In genomic region chr13:73778242-73778864, GRCh38 we compare ENCODE assay signal across 18 cellular contexts.
DNase-seq lines count a peak whose midpoint lies in the region; FAIRE-seq and TF ChIP-seq lines count a peak whose summit lies in the region.
"Had no signal": no experiment of that assay in that cellular context is flagged by ENCODE, and none has a peak within 500 bp of the region (broad histone marks: within the 10 kb centered on the region; RNA-seq: fewer than 3 reads in every experiment).

No MANE protein-coding gene starts in this region.

- H3K36me3 Mint-ChIP-seq in activated T-helper 2 cell treated with anti-CD3 and anti-CD28 coated beads, Interferon-gamma antibody, Interleukin-2, Interleukin-4, amounts not matched to agents 10 μg/mL and 5 μg/mL and 100 μg/mL, durations not matched to agents 14 hours and 24 hours and 36 hours (ENCODE audit: low read depth): peaks cover 18% of the 10 kb centered on the region

- H4K5ac ChIP-seq in H1 (ENCODE audit: insufficient read length, low read depth, low read length): no peak overlapping the region

- no peak overlapping the region; the same call in 1 of the 2 replicates for H2BK15ac ChIP-seq in H1 (ENCODE audit: low read length)

- no peak overlapping the region for H4K8ac ChIP-seq in H1 (ENCODE audit: extremely low read depth, insufficient read depth, low read length)

- no peak for FAIRE-seq in H1 (lab: Jason Lieb, UNC)
- FAIRE-seq: GM12878, RCC 7860 had no signal

- no peak overlapping the region for H3K18ac ChIP-seq in H1 (ENCODE audit: extremely low read depth, low read length)

- no peak overlapping the region for H3K56ac ChIP-seq in H1 (replicated peaks; ENCODE audit: insufficient read length, low read depth, low read length)

- peak overlapping the region; percentile 21 for H2BK120ac ChIP-seq in H1 (replicated peaks; ENCODE audit: low read depth, low read length)

- no peak overlapping the region for H3K4ac ChIP-seq in H1 (replicated peaks; ENCODE audit: insufficient read length, low read depth, low read length)

- TF ChIP-seq POLR2A in breast epithelium (IDR thresholded peaks at IDR 0.05): no peak
- TF ChIP-seq POLR2A in H1 (IDR thresholded peaks at IDR 0.05; ENCODE audit: control extremely low read depth in 1 of 2, low read depth in 2 of 2, low read length in 2 of 2): no peak

- H3K27ac ChIP-seq in breast epithelium: no peak overlapping the region
- H3K27ac ChIP-seq in H1 (ENCODE audit: low read depth, low read length): no peak overlapping the region
- H3K27ac ChIP-seq in liver (ENCODE audit: low read depth in 1 of 2, low read length in 2 of 2): no peak overlapping the region
- H3K27ac ChIP-seq in ascending aorta: no peak overlapping the region
- H3K27ac ChIP-seq: GM23248 had no signal

- H2BK20ac ChIP-seq in H1 (ENCODE audit: low read length): no peak overlapping the region

- H2BK5ac ChIP-seq in H1 (ENCODE audit: low read depth, low read length): no peak overlapping the region

- H3K4me3 ChIP-seq in breast epithelium: no peak overlapping the region
- no peak overlapping the region for H3K4me3 ChIP-seq in H1 (ENCODE audit: extremely low read depth in 1 of 4, insufficient read depth in 2 of 4, low read depth in 3 of 4, low read length in 4 of 4)
- no peak overlapping the region for H3K4me3 ChIP-seq in liver (ENCODE audit: low read depth in 1 of 3, low read length in 3 of 3)
- no peak overlapping the region for H3K4me3 ChIP-seq in ascending aorta
- H3K4me3 ChIP-seq: GM12878, GM23248 had no signal

- H3K4me2 ChIP-seq in H1 (ENCODE audit: insufficient read depth in 1 of 2, low read depth in 2 of 2, low read length in 2 of 2): no peak overlapping the region

- 94% methylated on average over 17 of the region's 17 CpGs; no CpG with 5 or more reads in 1 of the 2 experiments for WGBS in H1 (ENCODE audit: extremely low coverage in 1 of 2, insufficient coverage in 1 of 2, insufficient read length in 1 of 2, insufficient replicate concordance in 2 of 2, low coverage in 1 of 2, low lambda C conversion rate in 2 of 2, missing lambda C conversion rate in 1 of 2), 2 experiments
- WGBS in liver: 73% methylated on average over 17 of the region's 17 CpGs

- H3K4me1 ChIP-seq in breast epithelium (no peaks in the 10 kb centered on the region), H1 (replicated peaks in 1 of 4; ENCODE audit: control insufficient read depth in 3 of 4, insufficient read depth in 4 of 4, low read length in 3 of 4) (no peaks in the 10 kb centered on the region), liver (ENCODE audit: control insufficient read depth in 4 of 4, insufficient read depth in 4 of 4, low read length in 3 of 4) (peaks cover 0 to 2% (median 0%) of the 10 kb centered on the region in 4 donors), ascending aorta (peaks cover 0 to 3% of the 10 kb centered on the region in 2 donors)

- TF ChIP-seq EP300 in H1 (IDR thresholded peaks at IDR 0.05; ENCODE audit: borderline replicate concordance in 1 of 2, low read depth in 2 of 2, low read length in 2 of 2): no peak

- H3K9me3 ChIP-seq in breast epithelium (no peaks in the 10 kb centered on the region), H1 (ENCODE audit: insufficient read depth in 2 of 2, low read depth in 1 of 2, low read length in 1 of 2) (no peaks in the 10 kb centered on the region), liver (ENCODE audit: control insufficient read depth in 4 of 4, low read length in 3 of 4) (no peaks in the 10 kb centered on the region), ascending aorta (no peaks in the 10 kb centered on the region)

- no peaks in the 10 kb centered on the region for H3K9me3 Mint-ChIP-seq in activated T-helper 2 cell treated with anti-CD3 and anti-CD28 coated beads, Interferon-gamma antibody, Interleukin-2, Interleukin-4, amounts not matched to agents 10 μg/mL and 5 μg/mL and 100 μg/mL, durations not matched to agents 14 hours and 24 hours and 36 hours

- POLR2A ChIA-PET in H1 (lab: Charles Lee; ENCODE audit: partially characterized antibody): interaction anchor here (1.0 kb wide), 1 partner anchor 10 kb away, joined by 5 read pairs; no protein-coding TSS in a partner anchor

- no peaks in the 10 kb centered on the region for H3K36me3 ChIP-seq in breast epithelium
- H3K36me3 ChIP-seq in H1 (ENCODE audit: control insufficient read depth in 2 of 4, insufficient read depth in 4 of 4, low read length in 3 of 4): no peaks in the 10 kb centered on the region
- H3K36me3 ChIP-seq in liver (ENCODE audit: control insufficient read depth in 4 of 4, insufficient read depth in 3 of 4, low read depth in 1 of 4, low read length in 3 of 4): peaks cover 0 to 4% (median 0%) of the 10 kb centered on the region in 4 donors
- H3K36me3 ChIP-seq in ascending aorta: no peaks in the 10 kb centered on the region

- in situ Hi-C loops in T47D (cut with HindIII; ENCODE audit: low pct_unique_long_range_greater_than_20kb, low sequenced_read_pairs): no loop called here

- no peaks in the 10 kb centered on the region for H4K20me1 ChIP-seq in H1 (replicated peaks in 1 of 2; ENCODE audit: control insufficient read depth in 1 of 2, insufficient read depth in 2 of 2, low read length in 2 of 2)

- CTCF ChIA-PET in H1 (lab: Charles Lee; ENCODE audit: partially characterized antibody): interaction anchor here (1.3 to 2.5 kb wide), 2 partner anchors 11 to 508 kb away, joined by 5 to 14 read pairs; no protein-coding TSS in a partner anchor

- no peak overlapping the region for H2AK5ac ChIP-seq in H1 (ENCODE audit: low read depth, low read length)

- H3K27me3 ChIP-seq in breast epithelium: no peaks in the 10 kb centered on the region
- H3K27me3 ChIP-seq in H1 (replicated peaks in 1 of 4; ENCODE audit: control insufficient read depth in 3 of 4, extremely low read depth in 1 of 4, insufficient read depth in 3 of 4, low read length in 3 of 4): no peaks in the 10 kb centered on the region
- no peaks in the 10 kb centered on the region for H3K27me3 ChIP-seq in liver (ENCODE audit: control insufficient read depth in 4 of 4, insufficient read depth in 4 of 4, low read length in 3 of 4)
- no peaks in the 10 kb centered on the region for H3K27me3 ChIP-seq in ascending aorta

- intact Hi-C loops in breast epithelium (cut with DNase I; ENCODE audit: low total_unique reads) (no loop called here), ascending aorta (cut with DNase I) (no loop called here)
- intact Hi-C loops in activated T-helper 2 cell treated with anti-CD3 and anti-CD28 coated beads, Interferon-gamma antibody, Interleukin-2, Interleukin-4, amounts not matched to agents 10 μg/mL and 5 μg/mL and 100 μg/mL, durations not matched to agents 14 hours and 24 hours and 36 hours (cut with micrococcal nuclease): no loop called here

- no peaks in the 10 kb centered on the region for H3K27me3 Mint-ChIP-seq in activated T-helper 2 cell treated with anti-CD3 and anti-CD28 coated beads, Interferon-gamma antibody, Interleukin-2, Interleukin-4, amounts not matched to agents 10 μg/mL and 5 μg/mL and 100 μg/mL, durations not matched to agents 14 hours and 24 hours and 36 hours (ENCODE audit: low read depth)
- H3K27me3 Mint-ChIP-seq: CD4-positive, alpha-beta T cell had no signal

- no peaks in the 10 kb centered on the region for H3K23me2 ChIP-seq in H1 (ENCODE audit: low read depth, low read length)

- no peaks in the 10 kb centered on the region for H3K4me1 Mint-ChIP-seq in activated T-helper 2 cell treated with anti-CD3 and anti-CD28 coated beads, Interferon-gamma antibody, Interleukin-2, Interleukin-4, amounts not matched to agents 10 μg/mL and 5 μg/mL and 100 μg/mL, durations not matched to agents 14 hours and 24 hours and 36 hours (ENCODE audit: low read depth)

- no peak for TF ChIP-seq RAD21 in H1 (IDR thresholded peaks at IDR 0.05 in 1 of 2, conservative IDR thresholded peaks at IDR 0.05 in 1 of 2; ENCODE audit: low read depth in 2 of 2, low read length in 2 of 2)
- TF ChIP-seq RAD21 in liver (IDR thresholded peaks at IDR 0.05): no peak

- H3K79me1 ChIP-seq in H1 (ENCODE audit: low read depth, low read length): no peaks in the 10 kb centered on the region

- no peak for TF ChIP-seq CTCF in breast epithelium (IDR thresholded peaks at IDR 0.05)
- TF ChIP-seq CTCF in H1 (IDR thresholded peaks at IDR 0.05; ENCODE audit: control extremely low read depth in 1 of 3, insufficient read depth in 1 of 3, low read depth in 1 of 3, low read length in 3 of 3): no peak
- TF ChIP-seq CTCF in liver (IDR thresholded peaks at IDR 0.05; ENCODE audit: low read depth, low read length, missing input control): no peak
- TF ChIP-seq CTCF in ascending aorta (IDR thresholded peaks at IDR 0.05): no peak

- no peak overlapping the region for H4K91ac ChIP-seq in H1 (replicated peaks; ENCODE audit: insufficient read length, low read length)

- H2AFZ ChIP-seq in H1 (ENCODE audit: low read length): no peak overlapping the region
- H2AFZ ChIP-seq: GM23248 had no signal

- DNase-seq in T47D (ENCODE audit: low read depth in 1 of 2, low spot score in 1 of 2): peak; percentile 25 to 93
- DNase-seq in breast epithelium (ENCODE audit: low spot score in 2 of 2): no peak
- no peak for DNase-seq in H1 (ENCODE audit: low read depth in 1 of 2, low spot score in 2 of 2)
- DNase-seq in EL: no peak
- no peak for DNase-seq in epidermal melanocyte (ENCODE audit: insufficient read length, low spot score)
- DNase-seq in ascending aorta (ENCODE audit: low spot score in 2 of 2): no peak
- no peak for DNase-seq in activated T-helper 2 cell treated with anti-CD3 and anti-CD28 coated beads, Interferon-gamma antibody, Interleukin-2, Interleukin-4, amounts not matched to agents 10 μg/mL and 5 μg/mL and 100 μg/mL, durations not matched to agents 14 hours and 24 hours and 36 hours (ENCODE audit: low spot score)
- DNase-seq: AML-193; CD4-positive, alpha-beta T cell; GM23248; MM.1S; NCI-H1105; NCI-H1694 treated with DMSO at 0.1 percent for 48 hours; NCI-H510A treated with DMSO at 0.1 percent for 48 hours; SHP77 had no signal

- no peak overlapping the region for H3K27ac Mint-ChIP-seq in activated T-helper 2 cell treated with anti-CD3 and anti-CD28 coated beads, Interferon-gamma antibody, Interleukin-2, Interleukin-4, amounts not matched to agents 10 μg/mL and 5 μg/mL and 100 μg/mL, durations not matched to agents 14 hours and 24 hours and 36 hours

- H3K79me2 ChIP-seq in H1 (ENCODE audit: control insufficient read depth in 1 of 2, insufficient read depth in 2 of 2, low read length in 2 of 2): no peaks in the 10 kb centered on the region

- H3K4me3 Mint-ChIP-seq in activated T-helper 2 cell treated with anti-CD3 and anti-CD28 coated beads, Interferon-gamma antibody, Interleukin-2, Interleukin-4, amounts not matched to agents 10 μg/mL and 5 μg/mL and 100 μg/mL, durations not matched to agents 14 hours and 24 hours and 36 hours (ENCODE audit: low read depth): no peak overlapping the region
- H3K4me3 Mint-ChIP-seq: CD4-positive, alpha-beta T cell had no signal

- no peak overlapping the region for H3K14ac ChIP-seq in H1 (ENCODE audit: insufficient read length)

- H3K9ac ChIP-seq in H1 (replicated peaks in 1 of 4; ENCODE audit: extremely low read depth in 1 of 4, low read depth in 3 of 4, low read length in 3 of 4) (no peak overlapping the region), liver (ENCODE audit: low read depth in 1 of 2, low read length in 2 of 2) (no peak overlapping the region)
- H3K9ac ChIP-seq: GM23248 had no signal

- H3K23ac ChIP-seq in H1 (ENCODE audit: insufficient read length): no peak overlapping the region

- H2BK12ac ChIP-seq in H1 (ENCODE audit: low read depth, low read length): no peak overlapping the region

TF ChIP-seq in liver, 16 proteins besides CTCF, POLR2A, EP300 and RAD21 (continues in another document):
- TF ChIP-seq HNF4A (conservative IDR thresholded peaks at IDR 0.05): peak; percentile 18 to 70

Comparison
In these comparisons a context has a peak if more than half of its experiments do, and no peak if none do; other contexts are left out.
1. DNase-seq: peak in T47D (2 of 2); none in breast epithelium (0 of 2), H1 (0 of 2), EL (single experiment), epidermal melanocyte (single experiment), ascending aorta (0 of 2) and activated T-helper 2 cell treated with anti-CD3 and anti-CD28 coated beads, Interferon-gamma antibody, Interleukin-2, Interleukin-4, amounts not matched to agents 10 μg/mL and 5 μg/mL and 100 μg/mL, durations not matched to agents 14 hours and 24 hours and 36 hours (single experiment).